8 cellular contexts compared by ENCODE assay signal in the genomic region with DNA sequence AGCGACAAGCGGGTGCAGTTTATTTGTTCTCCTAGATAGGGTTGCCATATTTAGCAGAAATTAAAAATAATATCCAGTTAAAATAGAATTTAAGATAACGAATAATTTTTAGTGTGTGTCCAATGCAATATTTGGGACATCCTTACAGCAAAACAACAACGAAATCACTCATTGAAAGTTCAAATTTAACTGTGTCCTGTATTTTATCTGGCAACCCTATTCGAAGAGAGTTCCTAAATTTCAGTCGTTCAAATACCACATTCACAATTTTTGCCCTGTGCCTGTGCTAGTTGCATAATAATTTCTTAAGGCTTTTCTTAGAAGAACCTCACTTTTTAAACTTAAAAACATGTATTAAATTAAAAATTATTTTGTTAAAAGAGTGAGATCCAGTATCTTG. TPM values are rescaled to one million over a fixed set of nuclear protein-coding genes. Genes with fewer than 3 reads are reported as not detected.
DNase-seq lines count a peak whose midpoint lies in the region; ATAC-seq, FAIRE-seq and TF ChIP-seq lines count a peak whose summit lies in the region.

No MANE protein-coding gene starts in this region.

- peaks cover 52% of the 10 kb centered on the region for H3K79me2 ChIP-seq in astrocyte (ENCODE audit: insufficient read depth, low read length)

- TF ChIP-seq RAD21 in liver (IDR thresholded peaks at IDR 0.05): no peak

- H3K27me3 ChIP-seq in astrocyte (ENCODE audit: insufficient read depth, low read length) (no peaks in the 10 kb centered on the region), liver (ENCODE audit: control insufficient read depth in 4 of 4, insufficient read depth in 4 of 4, low read length in 3 of 4) (peaks cover 0 to 3% (median 0%) of the 10 kb centered on the region in 4 donors), thoracic aorta (replicated peaks; ENCODE audit: insufficient read depth) (no peaks in the 10 kb centered on the region)

- peaks cover 35% of the 10 kb centered on the region for H3K36me3 Mint-ChIP-seq in activated CD4-positive, alpha-beta T cell treated with anti-CD3 and anti-CD28 coated beads, Interleukin-2, amount 10 ng/mL, durations not matched to agents 7 days and 5 days (ENCODE audit: low read depth)
- H3K36me3 Mint-ChIP-seq in astrocyte (ENCODE audit: low read depth, unreplicated experiment): no peaks in the 10 kb centered on the region

- CTCF ChIA-PET in activated CD4-positive, alpha-beta T cell treated with anti-CD3 and anti-CD28 coated beads, Interleukin-2, amount 10 ng/mL, durations not matched to agents 7 days and 5 days (lab: Charles Lee): no interaction called here

- DNase-seq in activated CD4-positive, alpha-beta T cell treated with anti-CD3 and anti-CD28 coated beads, Interleukin-2, amount 10 ng/mL, durations not matched to agents 7 days and 5 days: no peak
- DNase-seq in activated CD4-positive, alpha-beta T cell treated with anti-CD3 and anti-CD28 coated beads for 1 hour: no peak
- DNase-seq in astrocyte (ENCODE audit: low read depth) (no peak), thoracic aorta (ENCODE audit: low spot score) (no peak), left colon (no peak), HK-2 (ENCODE audit: unreplicated experiment) (no peak)

- H3K9me3 ChIP-seq in astrocyte (ENCODE audit: insufficient read depth, low read depth, low read length) (no peaks in the 10 kb centered on the region), liver (ENCODE audit: control insufficient read depth in 4 of 4, low read length in 3 of 4) (no peaks in the 10 kb centered on the region), thoracic aorta (no peaks in the 10 kb centered on the region)

- H3K36me3 ChIP-seq in astrocyte (ENCODE audit: insufficient read depth, low read length) (no peaks in the 10 kb centered on the region), liver (ENCODE audit: control insufficient read depth in 4 of 4, insufficient read depth in 3 of 4, low read depth in 1 of 4, low read length in 3 of 4) (peaks cover 0 to 2% (median 0%) of the 10 kb centered on the region in 4 donors), thoracic aorta (peaks cover 1% of the 10 kb centered on the region)

- peak overlapping the region; percentile 95 for H3K4me3 Mint-ChIP-seq in activated CD4-positive, alpha-beta T cell treated with anti-CD3 and anti-CD28 coated beads, Interleukin-2, amount 10 ng/mL, durations not matched to agents 7 days and 5 days
- peak overlapping the region; percentile 95 for H3K4me3 Mint-ChIP-seq in astrocyte (ENCODE audit: unreplicated experiment)

- peak overlapping the region; percentile 98 for H3K27ac ChIP-seq in astrocyte (ENCODE audit: low read depth, low read length)
- peak overlapping the region; percentile 81 to 93 for H3K27ac ChIP-seq in liver (ENCODE audit: low read depth in 1 of 2, low read length in 2 of 2)
- H3K27ac ChIP-seq in thoracic aorta: peak overlapping the region; percentile 81 to 94

- peak overlapping the region; percentile 96 for H3K9ac ChIP-seq in astrocyte (ENCODE audit: low read length)
- H3K9ac ChIP-seq in liver (ENCODE audit: low read depth in 1 of 2, low read length in 2 of 2): peak overlapping the region; percentile 82 to 96

- FAIRE-seq in astrocyte (lab: Jason Lieb, UNC): no peak

- H3K4me1 ChIP-seq in astrocyte (ENCODE audit: insufficient read depth, low read length) (peaks cover 14% of the 10 kb centered on the region), liver (ENCODE audit: control insufficient read depth in 4 of 4, insufficient read depth in 4 of 4, low read length in 3 of 4) (peaks cover 10 to 27% (median 15%) of the 10 kb centered on the region in 4 donors), thoracic aorta (ENCODE audit: control insufficient read depth in 1 of 2, low read depth in 2 of 2) (peaks cover 25 to 31% of the 10 kb centered on the region in 2 donors)

- POLR2A ChIA-PET in activated CD4-positive, alpha-beta T cell treated with anti-CD3 and anti-CD28 coated beads, Interleukin-2, amount 10 ng/mL, durations not matched to agents 7 days and 5 days (lab: Charles Lee): no interaction called here

- H3K9me3 Mint-ChIP-seq in activated CD4-positive, alpha-beta T cell treated with anti-CD3 and anti-CD28 coated beads, Interleukin-2, amount 10 ng/mL, durations not matched to agents 7 days and 5 days: no peaks in the 10 kb centered on the region
- no peaks in the 10 kb centered on the region for H3K9me3 Mint-ChIP-seq in astrocyte (ENCODE audit: unreplicated experiment)

- peak overlapping the region; percentile 98 for H3K27ac Mint-ChIP-seq in activated CD4-positive, alpha-beta T cell treated with anti-CD3 and anti-CD28 coated beads, Interleukin-2, amount 10 ng/mL, durations not matched to agents 7 days and 5 days
- H3K27ac Mint-ChIP-seq in astrocyte (ENCODE audit: unreplicated experiment): peak overlapping the region; percentile 95

- H3K4me1 Mint-ChIP-seq in activated CD4-positive, alpha-beta T cell treated with anti-CD3 and anti-CD28 coated beads, Interleukin-2, amount 10 ng/mL, durations not matched to agents 7 days and 5 days: peaks cover 60% of the 10 kb centered on the region
- H3K4me1 Mint-ChIP-seq in astrocyte (ENCODE audit: low read depth, unreplicated experiment): peaks cover 33% of the 10 kb centered on the region

- H2AFZ ChIP-seq in astrocyte (ENCODE audit: low read depth, low read length): peak overlapping the region; percentile 76

- H3K27me3 Mint-ChIP-seq in activated CD4-positive, alpha-beta T cell treated with anti-CD3 and anti-CD28 coated beads, Interleukin-2, amount 10 ng/mL, durations not matched to agents 7 days and 5 days: no peaks in the 10 kb centered on the region
- no peaks in the 10 kb centered on the region for H3K27me3 Mint-ChIP-seq in astrocyte (ENCODE audit: low read depth, unreplicated experiment)

- TF ChIP-seq CTCF in astrocyte (IDR thresholded peaks at IDR 0.05; ENCODE audit: insufficient read depth, low read depth, low read length) (no peak), liver (IDR thresholded peaks at IDR 0.05; ENCODE audit: low read depth, low read length, missing input control) (no peak), thoracic aorta (IDR thresholded peaks at IDR 0.05) (no peak)

- H4K20me1 ChIP-seq in astrocyte (ENCODE audit: insufficient read depth, low read length): peaks cover 34% of the 10 kb centered on the region

- intact Hi-C loops in left colon (cut with DNase I, micrococcal nuclease): loop anchor here in 1 of 2 donors (5.0 kb wide), 1 partner anchor 55 kb away; the partner anchor contains the start of gene TET3

- H3K4me3 ChIP-seq in astrocyte (ENCODE audit: insufficient read depth, low read depth, low read length) (peak overlapping the region; percentile 92), liver (ENCODE audit: low read depth in 1 of 3, low read length in 3 of 3) (peak overlapping the region; percentile 86 to 98 (median 96)), thoracic aorta (peak overlapping the region; percentile 73)

- ATAC-seq in thoracic aorta (ENCODE audit: insufficient number of reproducible peaks, low FRiP score, low read depth) (no peak), left colon (no peak)
- no peak for ATAC-seq in activated CD4-positive, CD25-positive, alpha-beta regulatory T cell treated with anti-CD3 and anti-CD28 coated beads, Interleukin-2, amount 50 U/mL, for 24 hours

- WGBS in liver: 17% methylated on average over 6 of the region's 6 CpGs

- H3K4me2 ChIP-seq in astrocyte (ENCODE audit: low read length): peak overlapping the region; percentile 87

TF ChIP-seq in liver, 16 proteins besides CTCF, POLR2A, EP300 and RAD21:
- TF ChIP-seq HNF4A (conservative IDR thresholded peaks at IDR 0.05) (no peak), EGR1 (IDR thresholded peaks at IDR 0.05; ENCODE audit: low read depth in 2 of 2) (no peak), RXRA (IDR thresholded peaks at IDR 0.05) (no peak), YY1 (IDR thresholded peaks at IDR 0.05) (no peak), FOXA2 (IDR thresholded peaks at IDR 0.05) (no peak), GABPA (IDR thresholded peaks at IDR 0.05 in 1 of 2, conservative IDR thresholded peaks at IDR 0.05 in 1 of 2) (no peak), FOXA1 (IDR thresholded peaks at IDR 0.05) (no peak), HNF4G (IDR thresholded peaks at IDR 0.05) (no peak), MAX (IDR thresholded peaks at IDR 0.05) (no peak), TAF1 (conservative IDR thresholded peaks at IDR 0.05) (no peak)

RNA-seq across cellular contexts. Expression of gene DGUOK, which starts 0.7 kb away (rescaled TPM):
- total RNA-seq in activated CD4-positive, alpha-beta T cell treated with anti-CD3 and anti-CD28 coated beads, Interleukin-2, amount 10 ng/mL, durations not matched to agents 7 days and 5 days: 10 to 100 TPM; 64.1 to 72.3 TPM
- total RNA-seq in astrocyte (84.8 and 86.3 TPM in 2 replicates), liver (10 to 100 TPM; 19.6 to 24.4 TPM), thoracic aorta (10 to 100 TPM; 20.8 to 36.2 TPM), left colon (10 to 100 TPM; 47.4 to 52.6 TPM)
- 10 to 100 TPM; 32.2 to 49.7 TPM for polyA plus RNA-seq in liver

RNA-seq across cellular contexts. Expression of gene ACTG2, which starts 34.5 kb away (rescaled TPM):
- total RNA-seq in activated CD4-positive, alpha-beta T cell treated with anti-CD3 and anti-CD28 coated beads, Interleukin-2, amount 10 ng/mL, durations not matched to agents 7 days and 5 days: not detected
- total RNA-seq in astrocyte (298 and 540 TPM in 2 replicates), liver (1 to 10 TPM in 1 of 2 donors, under 1 TPM in 1; 0.89 to 7.7 TPM), thoracic aorta (100 to 1,000 TPM; 251 to 325 TPM), left colon (100 to 1,000 TPM in 1 of 2 donors, 10 to 100 TPM in 1; 14.7 to 765 TPM)
- 1 to 10 TPM in 1 of 2 donors, under 1 TPM in 1; 0.46 to 9.0 TPM for polyA plus RNA-seq in liver

RNA-seq across cellular contexts. Expression of gene TET3, which starts 57.4 kb away (rescaled TPM):
- 10 to 100 TPM; 17.9 to 18.8 TPM for total RNA-seq in activated CD4-positive, alpha-beta T cell treated with anti-CD3 and anti-CD28 coated beads, Interleukin-2, amount 10 ng/mL, durations not matched to agents 7 days and 5 days
- total RNA-seq in astrocyte (32.8 and 39.9 TPM in 2 replicates), liver (10 to 100 TPM in 1 of 2 donors, 1 to 10 TPM in 1; 5.0 to 16.2 TPM), thoracic aorta (10 to 100 TPM in 1 of 2 donors, 1 to 10 TPM in 1; 8.7 to 15.8 TPM), left colon (10 to 100 TPM; 21.0 to 29.4 TPM)
- polyA plus RNA-seq in liver: 1 to 10 TPM in 1 of 2 donors, under 1 TPM in 1; 0.89 to 1.5 TPM
